ENCODE assay signal across 19 cellular contexts in the genomic region with DNA sequence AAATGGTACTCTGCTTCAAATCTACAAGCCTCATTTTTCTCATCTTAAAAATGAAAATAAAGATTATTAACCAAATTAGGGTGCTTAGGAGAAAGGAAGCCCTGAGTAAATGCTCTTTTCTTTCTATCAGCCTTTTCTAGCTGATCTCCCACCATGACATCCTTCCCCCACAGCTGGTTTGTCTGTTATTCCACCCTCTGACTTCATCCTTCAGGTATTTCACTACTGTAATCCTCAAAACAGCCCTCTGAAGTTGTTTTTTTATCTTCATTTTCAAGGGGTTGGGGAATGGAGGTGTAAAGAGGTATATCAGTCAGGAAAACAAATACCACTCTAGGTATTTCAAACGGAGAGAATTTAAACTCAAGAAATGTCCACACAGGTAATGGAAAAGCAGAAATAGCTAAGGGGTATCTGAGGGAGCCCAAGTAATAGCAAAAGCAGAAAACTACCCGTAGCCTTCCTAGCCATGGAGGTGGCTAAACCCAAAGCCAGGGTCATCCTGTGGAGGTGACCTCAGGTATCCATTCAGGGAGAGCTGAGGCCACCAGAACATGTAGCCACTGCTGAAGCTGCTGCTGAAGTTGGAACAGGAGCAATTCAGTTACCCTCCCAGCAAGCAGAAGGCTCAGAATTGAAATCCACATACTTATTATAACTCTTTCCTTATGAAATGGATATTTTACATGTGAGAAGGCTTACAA.
A peak's percentile ranks its signal among the peaks of the same experiment; 100 is the strongest.
DNase-seq lines count a peak whose midpoint lies in the region; ATAC-seq and TF ChIP-seq lines count a peak whose summit lies in the region.
"Had no signal": no experiment of that assay in that cellular context is flagged by ENCODE, and none has a peak within 500 bp of the region (broad histone marks: within the 10 kb centered on the region; RNA-seq: fewer than 3 reads in every experiment).

No MANE protein-coding gene starts in this region.

- no peak overlapping the region for H2AK5ac ChIP-seq in mesendoderm (ENCODE audit: low read length)

- H4K8ac ChIP-seq in mesendoderm (ENCODE audit: low read depth, low read length) = no peak overlapping the region

- H3K27ac ChIP-seq in RWPE2 (ENCODE audit: poor library complexity, severe bottlenecking) (no peak overlapping the region), mesendoderm (ENCODE audit: low read depth, low read length) (no peak overlapping the region)
- H3K27ac ChIP-seq: gastroesophageal sphincter, PC-9, right lobe of liver had no signal

- no peaks in the 10 kb centered on the region for H3K36me3 Mint-ChIP-seq in activated naive CD8-positive, alpha-beta T cell treated with anti-CD3 and anti-CD28 coated beads for 36 hours
- H3K36me3 Mint-ChIP-seq: activated naive CD4-positive, alpha-beta T cell treated with anti-CD3 and anti-CD28 coated beads, Interleukin-2, amount 50 U/mL, for 24 hours had no signal

- peak overlapping the region; percentile 85 for H2BK15ac ChIP-seq in mesendoderm (replicated peaks; ENCODE audit: low read depth)

- no peaks in the 10 kb centered on the region for H3K9me3 Mint-ChIP-seq in activated naive CD8-positive, alpha-beta T cell treated with anti-CD3 and anti-CD28 coated beads for 36 hours
- H3K9me3 Mint-ChIP-seq: activated naive CD4-positive, alpha-beta T cell treated with anti-CD3 and anti-CD28 coated beads, Interleukin-2, amount 50 U/mL, for 24 hours had no signal

- no peaks in the 10 kb centered on the region for H3K36me3 ChIP-seq in RWPE2 (ENCODE audit: low read depth)
- H3K36me3 ChIP-seq in mesendoderm (ENCODE audit: control insufficient read depth, insufficient read depth, low read length) = no peaks in the 10 kb centered on the region
- H3K36me3 ChIP-seq: gastroesophageal sphincter, right lobe of liver had no signal

- peak overlapping the region; percentile 83 for H3K18ac ChIP-seq in mesendoderm (ENCODE audit: low read length)

- ATAC-seq in RWPE2 (ENCODE audit: low read depth) = peak; percentile 73
- no peak for ATAC-seq in activated CD4-positive, CD25-positive, alpha-beta regulatory T cell treated with anti-CD3 and anti-CD28 coated beads, Interleukin-2, amount 50 U/mL, for 24 hours
- ATAC-seq: gastroesophageal sphincter, right lobe of liver had no signal

- peaks cover 10% of the 10 kb centered on the region for H3K4me1 ChIP-seq in RWPE2 (ENCODE audit: insufficient read depth, poor library complexity, severe bottlenecking)
- no peaks in the 10 kb centered on the region for H3K4me1 ChIP-seq in mesendoderm (ENCODE audit: control insufficient read depth, low read depth, low read length)
- H3K4me1 ChIP-seq: gastroesophageal sphincter, right lobe of liver had no signal

- no peaks in the 10 kb centered on the region for H3K79me2 ChIP-seq in mesendoderm (ENCODE audit: control insufficient read depth, insufficient read depth, low read length)

- peak overlapping the region; percentile 86 for H3K4ac ChIP-seq in mesendoderm (ENCODE audit: low read depth, low read length)

- H3K9ac ChIP-seq in mesendoderm (ENCODE audit: low read length) = no peak overlapping the region

- no peak overlapping the region for H2BK120ac ChIP-seq in mesendoderm (ENCODE audit: low read depth, low read length)

- H2BK5ac ChIP-seq in mesendoderm (ENCODE audit: low read length) = no peak overlapping the region

- no peak overlapping the region for H3K56ac ChIP-seq in mesendoderm (ENCODE audit: low read length)

- no peak overlapping the region for H3K27ac Mint-ChIP-seq in activated naive CD8-positive, alpha-beta T cell treated with anti-CD3 and anti-CD28 coated beads for 36 hours
- H3K27ac Mint-ChIP-seq: activated CD4-positive, alpha-beta T cell treated with anti-CD3 and anti-CD28 coated beads, Interleukin-2, amount 10 ng/mL, durations not matched to agents 7 days and 5 days; activated naive CD4-positive, alpha-beta T cell treated with anti-CD3 and anti-CD28 coated beads, Interleukin-2, amount 50 U/mL, for 24 hours had no signal

- H3K4me1 Mint-ChIP-seq in activated naive CD8-positive, alpha-beta T cell treated with anti-CD3 and anti-CD28 coated beads for 36 hours = no peaks in the 10 kb centered on the region
- H3K4me1 Mint-ChIP-seq: activated CD4-positive, alpha-beta T cell treated with anti-CD3 and anti-CD28 coated beads, Interleukin-2, amount 10 ng/mL, durations not matched to agents 7 days and 5 days; activated naive CD4-positive, alpha-beta T cell treated with anti-CD3 and anti-CD28 coated beads, Interleukin-2, amount 50 U/mL, for 24 hours had no signal

- H3K4me3 ChIP-seq in RWPE2 (ENCODE audit: severe bottlenecking) (no peak overlapping the region), fibroblast of pulmonary artery (replicated peaks; ENCODE audit: low read depth, low read length) (no peak overlapping the region), mesendoderm (ENCODE audit: low read length) (no peak overlapping the region)
- H3K4me3 ChIP-seq: gastroesophageal sphincter, PC-9, right lobe of liver had no signal

- no peaks in the 10 kb centered on the region for H3K27me3 Mint-ChIP-seq in activated naive CD8-positive, alpha-beta T cell treated with anti-CD3 and anti-CD28 coated beads for 36 hours
- H3K27me3 Mint-ChIP-seq: activated CD4-positive, alpha-beta T cell treated with anti-CD3 and anti-CD28 coated beads, Interleukin-2, amount 10 ng/mL, durations not matched to agents 7 days and 5 days; activated naive CD4-positive, alpha-beta T cell treated with anti-CD3 and anti-CD28 coated beads, Interleukin-2, amount 50 U/mL, for 24 hours had no signal

- WGBS in mesendoderm (ENCODE audit: extremely low coverage, insufficient coverage, low lambda C conversion rate) = no CpG with 5 or more reads among the region's 2 CpGs

- H3K23ac ChIP-seq in mesendoderm (ENCODE audit: low read length) = no peak overlapping the region

- H3K4me3 Mint-ChIP-seq in activated naive CD8-positive, alpha-beta T cell treated with anti-CD3 and anti-CD28 coated beads for 36 hours = no peak overlapping the region
- H3K4me3 Mint-ChIP-seq: activated CD4-positive, alpha-beta T cell treated with anti-CD3 and anti-CD28 coated beads, Interleukin-2, amount 10 ng/mL, durations not matched to agents 7 days and 5 days; activated naive CD4-positive, alpha-beta T cell treated with anti-CD3 and anti-CD28 coated beads, Interleukin-2, amount 50 U/mL, for 24 hours had no signal

- H3K9me3 ChIP-seq in RWPE2 (ENCODE audit: severe bottlenecking) = no peaks in the 10 kb centered on the region
- H3K9me3 ChIP-seq: gastroesophageal sphincter, right lobe of liver had no signal

- TF ChIP-seq CTCF in RWPE2 (IDR thresholded peaks at IDR 0.05; ENCODE audit: poor library complexity, severe bottlenecking) = no peak
- no peak for TF ChIP-seq CTCF in fibroblast of pulmonary artery (IDR thresholded peaks at IDR 0.05; ENCODE audit: low read length, missing control alignments)

- no peak overlapping the region for H3K4me2 ChIP-seq in mesendoderm (ENCODE audit: low read length)
- H3K4me2 ChIP-seq: PC-9 had no signal

- H3K27me3 ChIP-seq in RWPE2 (ENCODE audit: insufficient read depth, poor library complexity, severe bottlenecking) = no peaks in the 10 kb centered on the region
- no peaks in the 10 kb centered on the region for H3K27me3 ChIP-seq in mesendoderm (ENCODE audit: insufficient read depth, low read length, poor library complexity)
- H3K27me3 ChIP-seq: gastroesophageal sphincter, right lobe of liver had no signal

- H3K79me1 ChIP-seq in mesendoderm (ENCODE audit: low read length) = no peaks in the 10 kb centered on the region

- DNase-seq in ELR (ENCODE audit: low read depth) (peak; percentile 69), RWPE2 (ENCODE audit: low spot score) (no peak), fibroblast of pulmonary artery (ENCODE audit: low read depth) (peak; percentile 20), mesendoderm (peak; percentile 95), DMS153 treated with DMSO at 0.1 percent for 48 hours (lab: John Stamatoyannopoulos, UW; ENCODE audit: unreplicated experiment) (no peak), LoVo (ENCODE audit: low spot score) (no peak)
- no peak for DNase-seq in activated naive CD8-positive, alpha-beta T cell treated with anti-CD3 and anti-CD28 coated beads for 36 hours
- DNase-seq: activated CD4-positive, alpha-beta T cell treated with anti-CD3 and anti-CD28 coated beads, Interleukin-2, amount 10 ng/mL, durations not matched to agents 7 days and 5 days; activated T-cell treated with anti-CD3 and anti-CD28 coated beads for 4 hours; central memory CD4-positive, alpha-beta T cell; effector memory CD4-positive, alpha-beta T cell; NCI-H2081 treated with DMSO at 0.1 percent for 48 hours; NCI-H526 treated with DMSO at 0.1 percent for 48 hours; PC-9; right lobe of liver; stimulated activated CD4-positive, alpha-beta T cell treated with anti-CD3 and anti-CD28 coated beads, Interleukin-2, amount 100 ng/mL, for 24 hours had no signal

- H4K5ac ChIP-seq in mesendoderm (ENCODE audit: low read length) = no peak overlapping the region

Comparison
In these comparisons a context has a peak if more than half of its experiments do, and no peak if none do; other contexts are left out.
1. DNase-seq: peak in ELR (single experiment), fibroblast of pulmonary artery (single experiment) and mesendoderm (single experiment); none in RWPE2 (single experiment), DMS153 treated with DMSO at 0.1 percent for 48 hours (single experiment), LoVo (single experiment) and activated naive CD8-positive, alpha-beta T cell treated with anti-CD3 and anti-CD28 coated beads for 36 hours (single experiment).